8 cellular contexts compared by ENCODE assay signal in genomic region chr13:19959831-19960672, GRCh38. TPM values are rescaled to one million over a fixed set of nuclear protein-coding genes. Genes with fewer than 3 reads are reported as not detected.
DNase-seq lines count a peak whose midpoint lies in the region; FAIRE-seq and TF ChIP-seq lines count a peak whose summit lies in the region.

No MANE protein-coding gene starts in this region.

- peak overlapping the region; percentile 95 for H3K4me2 ChIP-seq in Loucy (ENCODE audit: low read depth, low read length, poor library complexity, severe bottlenecking)
- peak overlapping the region; percentile 97 for H3K4me2 ChIP-seq in neural progenitor cell

- H3K4me1 ChIP-seq in Loucy (ENCODE audit: insufficient read depth, low read length, poor library complexity, severe bottlenecking) (peaks cover 38% of the 10 kb centered on the region), neural progenitor cell (peaks cover 20% of the 10 kb centered on the region), stomach smooth muscle (ENCODE audit: control insufficient read depth, insufficient read depth, low read length) (peaks cover 10% of the 10 kb centered on the region)

- TF ChIP-seq CTCF in Loucy (conservative IDR thresholded peaks at IDR 0.05; ENCODE audit: low read length) (peak; percentile 79), fibroblast of villous mesenchyme (IDR thresholded peaks at IDR 0.05; ENCODE audit: insufficient read depth, low read depth, low read length) (peak; percentile 95), neural progenitor cell (IDR thresholded peaks at IDR 0.05) (peak; percentile 79)

- peaks cover 58% of the 10 kb centered on the region for H3K79me2 ChIP-seq in Loucy (ENCODE audit: insufficient read depth, low read length)
- H3K79me2 ChIP-seq in neural progenitor cell (ENCODE audit: low read depth) = peaks cover 60% of the 10 kb centered on the region

- peaks cover 19% of the 10 kb centered on the region for H3K4me1 Mint-ChIP-seq in neural progenitor cell

- H3K9ac ChIP-seq in Loucy (ENCODE audit: low read depth, low read length, poor library complexity, severe bottlenecking) (peak overlapping the region; percentile 91), neural progenitor cell (peak overlapping the region; percentile 70), stomach smooth muscle (ENCODE audit: low read length in 2 of 2) (peak overlapping the region; percentile 77 to 82)

- H3K27me3 ChIP-seq in Loucy (ENCODE audit: insufficient read depth, low read length, poor library complexity, severe bottlenecking) (no peaks in the 10 kb centered on the region), neural progenitor cell (no peaks in the 10 kb centered on the region), stomach smooth muscle (ENCODE audit: control insufficient read depth in 1 of 2, insufficient read depth in 2 of 2, low read length in 2 of 2) (no peaks in the 10 kb centered on the region)

- no peaks in the 10 kb centered on the region for H3K27me3 Mint-ChIP-seq in neural progenitor cell (ENCODE audit: insufficient read depth, low read depth)

- H3K9me3 Mint-ChIP-seq in neural progenitor cell = peaks cover 2% of the 10 kb centered on the region

- H3K27ac ChIP-seq in neural progenitor cell (peak overlapping the region; percentile 85), stomach smooth muscle (ENCODE audit: low read length) (peak overlapping the region; percentile 83)

- H3K36me3 ChIP-seq in Loucy (ENCODE audit: insufficient read depth, low read length) = peaks cover 11% of the 10 kb centered on the region; the same call in 1 of the 2 replicates
- peaks cover 26% of the 10 kb centered on the region for H3K36me3 ChIP-seq in neural progenitor cell
- no peaks in the 10 kb centered on the region for H3K36me3 ChIP-seq in stomach smooth muscle (ENCODE audit: control insufficient read depth in 2 of 2, insufficient read depth in 2 of 2, low read length in 2 of 2)

- H3K36me3 Mint-ChIP-seq in neural progenitor cell = peaks cover 10% of the 10 kb centered on the region

- H3K27ac Mint-ChIP-seq in neural progenitor cell = peak overlapping the region; percentile 96

- peak overlapping the region; percentile 95 for H3K4me3 ChIP-seq in Loucy (ENCODE audit: low read length, poor library complexity, severe bottlenecking)
- peak overlapping the region; percentile 74 for H3K4me3 ChIP-seq in fibroblast of villous mesenchyme (ENCODE audit: low read depth, low read length)
- H3K4me3 ChIP-seq in neural progenitor cell = peak overlapping the region; percentile 94
- H3K4me3 ChIP-seq in stomach smooth muscle (ENCODE audit: low read length in 2 of 2) = peak overlapping the region; percentile 88 to 96

- H3K9me3 ChIP-seq in Loucy (ENCODE audit: insufficient read depth, low read depth, low read length) (no peaks in the 10 kb centered on the region; the same call in 1 of the 2 replicates), neural progenitor cell (ENCODE audit: low read depth) (peaks cover 5% of the 10 kb centered on the region), stomach smooth muscle (ENCODE audit: control insufficient read depth in 2 of 2, low read length in 2 of 2) (no peaks in the 10 kb centered on the region)

- H3F3A ChIP-seq in Loucy (ENCODE audit: low read depth) = 0 out of 2 replicates have a peak, but pooled peaks cover 3% of the 10 kb centered on the region
- peaks cover 41% of the 10 kb centered on the region for H3F3A ChIP-seq in neural progenitor cell (ENCODE audit: low read depth)

- TF ChIP-seq POLR2A in H54 (IDR thresholded peaks at IDR 0.05; ENCODE audit: low read depth, low read length) (no peak), Raji (IDR thresholded peaks at IDR 0.05; ENCODE audit: insufficient read depth, low read depth, low read length) (peak; percentile 62)

- in situ Hi-C loops in G401 (cut with HindIII; ENCODE audit: low sequenced_read_pairs) = no loop called here

- DNase-seq in G401 (ENCODE audit: low spot score) (peak; percentile 85), H54 (ENCODE audit: insufficient read length, low spot score) (peak; percentile 69), fibroblast of villous mesenchyme (ENCODE audit: low read depth) (peak; percentile 92), neural progenitor cell (ENCODE audit: low spot score) (peak; percentile 94)
- peak; percentile 95 for DNase-seq in activated effector memory CD4-positive, alpha-beta T cell treated with anti-CD3 and anti-CD28 coated beads, Interleukin-2, amount 50 U/mL, for 16 hours

- peak; percentile 82 for FAIRE-seq in H54 (lab: Jason Lieb, UNC)

- H4K20me1 ChIP-seq in Loucy (ENCODE audit: insufficient read depth, low read length, poor library complexity, severe bottlenecking) (peaks cover 52% of the 10 kb centered on the region), neural progenitor cell (ENCODE audit: low read depth) (peaks cover 54% of the 10 kb centered on the region)

- no peaks in the 10 kb centered on the region for H3K9me2 ChIP-seq in Loucy (replicated peaks; ENCODE audit: low read depth, low read length)

- H3K4me3 Mint-ChIP-seq in neural progenitor cell = peak overlapping the region; percentile 98

- H2AFZ ChIP-seq in Loucy (ENCODE audit: low read length) (no peak overlapping the region), neural progenitor cell (replicated peaks) (no peak overlapping the region)

RNA-seq across cellular contexts. Expression of gene ZMYM2, which starts 1.5 kb away (rescaled TPM):
- total RNA-seq in G401 (2014; rRNA removed; shearing (Covaris generic)) = 60.2 and 86.6 TPM in 2 replicates
- total RNA-seq in fibroblast of villous mesenchyme = 54.1 and 69.1 TPM in 2 replicates
- total RNA-seq in neural progenitor cell (ENCODE audit: low replicate concordance) = 203 and 303 TPM in 2 replicates

Comparison
In these comparisons a context has a peak if more than half of its experiments do, and no peak if none do; other contexts are left out.
1. Peak in every context shown above with its lines: DNase-seq, H3K4me3 ChIP-seq and H3K27ac ChIP-seq.